1 cellular context compared by ENCODE assay signal in genomic region chr14:52351561-52352491, GRCh38.
TF ChIP-seq lines count a peak whose summit lies in the region.

No MANE protein-coding gene starts in this region.

TF ChIP-seq in H1, 55 proteins besides CTCF, POLR2A, EP300 and RAD21 (continued from another document):
- TF ChIP-seq SIN3A (conservative IDR thresholded peaks at IDR 0.05 in 1 of 2, IDR thresholded peaks at IDR 0.05 in 1 of 2; ENCODE audit: low read depth in 1 of 2, low read length in 2 of 2) (no peak), SIRT6 (IDR thresholded peaks at IDR 0.05; ENCODE audit: low read length) (no peak)
